8 cellular contexts compared by ENCODE assay signal in the genomic region with DNA sequence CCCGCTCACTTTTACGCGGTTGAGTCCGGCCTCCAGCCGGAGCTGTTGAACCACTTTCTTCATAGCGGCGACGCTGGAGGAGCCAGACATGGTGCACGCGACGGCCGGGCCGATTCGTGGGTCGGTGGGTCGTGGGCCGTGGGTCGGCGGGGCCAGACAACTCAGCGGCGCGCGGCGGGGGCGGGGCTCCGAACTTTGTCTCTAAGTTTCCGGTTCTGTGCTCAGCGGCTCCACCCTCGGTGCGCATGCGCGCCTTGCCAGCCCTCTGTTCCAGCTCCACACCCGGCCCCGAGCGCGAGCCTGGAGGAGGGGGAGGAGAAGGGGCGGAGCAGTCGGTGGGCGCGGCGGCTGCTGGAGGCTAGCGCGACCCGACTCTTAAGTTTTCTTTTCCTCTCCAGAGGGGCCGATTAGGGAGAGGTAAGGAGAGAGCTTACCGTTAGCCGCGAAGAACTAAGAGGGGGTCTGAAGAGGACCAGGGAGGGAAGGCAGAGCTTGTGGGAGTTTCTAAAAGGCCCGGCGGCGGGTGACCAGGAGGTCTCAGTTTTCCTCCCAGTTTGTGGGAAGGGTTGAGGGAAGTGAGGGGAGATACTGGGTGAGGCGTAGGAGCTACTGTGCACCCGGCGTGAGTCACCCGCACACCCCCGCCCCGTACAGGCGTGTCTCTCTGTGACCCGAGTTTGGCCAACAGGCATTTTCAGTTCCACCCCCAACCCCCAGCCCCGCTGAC. TPM values are rescaled to one million over a fixed set of nuclear protein-coding genes. Genes with fewer than 3 reads are reported as not detected.
A peak's percentile ranks its signal among the peaks of the same experiment; 100 is the strongest.
DNase-seq lines count a peak whose midpoint lies in the region; ATAC-seq and TF ChIP-seq lines count a peak whose summit lies in the region.

A gene (minus strand): TSS at position 580 of the 727 bp plus-strand sequence. CDS start 490 bp downstream, at position 90.
A gene with protein sequence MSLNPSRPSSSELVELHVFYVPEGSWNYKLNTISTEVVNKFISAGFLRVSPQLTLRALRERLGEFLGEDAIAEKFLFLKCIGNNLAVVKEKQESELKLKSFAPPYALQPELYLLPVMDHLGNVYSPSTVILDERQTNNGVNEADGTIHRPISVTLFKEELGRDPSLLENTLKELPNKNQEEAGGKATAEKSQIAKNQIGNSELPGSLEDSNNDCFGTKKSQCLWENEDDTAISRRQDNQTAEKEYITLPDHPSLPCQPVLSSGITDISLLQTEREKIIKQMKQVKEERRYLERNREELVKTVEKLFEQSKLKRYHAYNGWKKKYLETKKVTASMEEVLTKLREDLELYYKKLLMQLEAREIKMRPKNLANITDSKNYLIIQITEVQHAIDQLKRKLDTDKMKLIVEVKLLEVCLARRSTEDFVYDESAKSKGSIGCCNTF (plus strand): TSS at position 385 of the 727 bp plus-strand sequence. CDS start 9,974 bp downstream, outside the sequence.

- peak; percentile 88 for ATAC-seq in HG03432 (IDR thresholded peaks at IDR 0.05; ENCODE audit: unreplicated experiment)

- DNase-seq in Ammon's horn (ENCODE audit: low spot score) (peak; percentile 97), NCI-H460 (ENCODE audit: extremely low read depth, low read depth) (peak; percentile 94), choroid plexus epithelial cell (ENCODE audit: low read depth) (peak; percentile 97), kidney tubule cell (ENCODE audit: low spot score) (peak; percentile 97)
- peak; percentile 96 for DNase-seq in activated CD4-positive, alpha-beta T cell treated with anti-CD3 and anti-CD28 coated beads for 24 hours (ENCODE audit: low read depth in 2 of 2)
- peak; percentile 93 to 95 for DNase-seq in stimulated activated CD4-positive, alpha-beta T cell treated with anti-CD3 and anti-CD28 coated beads, Interleukin-1b, Interleukin-23, amount 100 ng/mL, for 1 hour (ENCODE audit: low read depth in 2 of 2)

- peak; percentile 90 for TF ChIP-seq POLR2A in GM19193 (IDR thresholded peaks at IDR 0.05; ENCODE audit: extremely low read depth, insufficient read depth, insufficient read length)

- TF ChIP-seq CTCF in choroid plexus epithelial cell (conservative IDR thresholded peaks at IDR 0.05; ENCODE audit: low read depth, low read length): peak; percentile 0

- H3K4me3 ChIP-seq in choroid plexus epithelial cell (ENCODE audit: low read depth, low read length): peak within 1 kb of the TSS; percentile 94

RNA-seq across cellular contexts. Expression of the first gene that starts in this region (rescaled TPM):
- total RNA-seq in NCI-H460 (2014; rRNA removed; shearing (Covaris generic)): 78.3 and 79.8 TPM in 2 replicates
- 23.4 and 23.7 TPM in 2 replicates for polyA plus RNA-seq in NCI-H460 (2014; cell fraction: nucleus; rRNA removed)

RNA-seq across cellular contexts. Expression of the second gene that starts in this region (rescaled TPM):
- total RNA-seq in NCI-H460 (2014; rRNA removed; shearing (Covaris generic)): 0.64 TPM in 1 of 2 replicates, not detected in the other
- polyA plus RNA-seq in NCI-H460 (2014; cell fraction: nucleus; rRNA removed): not detected in 2 replicates

Comparison
In these comparisons a context has a peak if more than half of its experiments do, and no peak if none do; other contexts are left out.
1. Peak in every context shown above with its lines: DNase-seq, ATAC-seq and H3K4me3 ChIP-seq.